In the genomic region with DNA sequence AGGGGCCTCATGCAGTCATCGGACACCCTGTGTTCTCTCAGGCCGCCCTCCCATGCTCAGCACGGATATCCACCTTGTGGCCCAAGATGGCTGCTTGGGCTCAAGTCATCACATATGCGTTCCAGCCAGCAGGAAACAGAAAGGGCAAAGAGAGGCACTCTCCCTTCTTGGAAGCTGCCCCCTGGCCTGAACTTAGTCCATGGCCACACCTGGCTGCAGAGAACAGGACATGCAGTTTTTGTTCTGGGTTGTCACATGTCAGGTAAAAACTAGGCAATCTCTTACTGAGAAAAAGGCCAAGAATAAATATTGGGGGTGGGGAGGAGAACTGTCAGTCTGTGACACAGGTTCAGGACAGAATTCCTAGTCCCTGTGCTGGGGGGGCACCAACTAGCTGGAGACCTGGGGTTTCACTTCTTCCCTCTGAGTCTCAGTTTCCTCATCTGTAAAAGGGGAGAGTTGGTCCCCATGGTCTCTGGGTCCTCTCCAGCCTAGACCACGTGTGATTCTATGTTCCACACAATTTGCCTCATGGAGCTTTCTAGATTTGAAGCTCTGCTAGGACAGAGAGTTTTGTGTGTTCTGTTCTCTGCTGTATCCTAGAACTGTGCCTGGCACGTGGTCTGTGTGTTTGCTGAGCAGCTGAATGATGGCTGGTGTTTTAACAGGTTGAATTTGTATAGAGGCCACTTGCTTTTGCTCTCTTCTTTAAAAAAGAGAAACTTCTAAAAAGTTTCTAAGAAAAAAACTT, we compare ENCODE assay signal across 2 cellular contexts.
TF ChIP-seq lines count a peak whose summit lies in the region.

No MANE protein-coding gene starts in this region.

TF ChIP-seq in HCT116, 20 proteins besides CTCF, POLR2A, EP300 and RAD21:
- TF ChIP-seq ELF1 (IDR thresholded peaks at IDR 0.05; ENCODE audit: borderline replicate concordance, low read depth) (no peak), SP1 (IDR thresholded peaks at IDR 0.05; ENCODE audit: low read depth) (no peak), CEBPB (IDR thresholded peaks at IDR 0.05; ENCODE audit: low read depth) (no peak), EGR1 (IDR thresholded peaks at IDR 0.05; ENCODE audit: low read depth) (no peak), SRF (IDR thresholded peaks at IDR 0.05; ENCODE audit: low read depth) (no peak)
- TF ChIP-seq, protein P1, sequence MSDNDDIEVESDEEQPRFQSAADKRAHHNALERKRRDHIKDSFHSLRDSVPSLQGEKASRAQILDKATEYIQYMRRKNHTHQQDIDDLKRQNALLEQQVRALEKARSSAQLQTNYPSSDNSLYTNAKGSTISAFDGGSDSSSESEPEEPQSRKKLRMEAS (IDR thresholded peaks at IDR 0.05): no peak

TF ChIP-seq in HepG2, 621 proteins besides CTCF, POLR2A, EP300 and RAD21:
- TF ChIP-seq TAF1 (CRISPR knock-in tag; IDR thresholded peaks at IDR 0.05) (0 out of 2 replicates have a peak, but pooled peaks have one; percentile 14), XRCC5 (optimal IDR thresholded peaks at IDR 0.05; ENCODE audit: low read length) (no peak), EHMT2 (IDR thresholded peaks at IDR 0.05; ENCODE audit: borderline replicate concordance, low read depth, low read length) (peak; percentile 26; the same call in 1 of the 2 replicates), ZFX (CRISPR knock-in tag; IDR thresholded peaks at IDR 0.05; ENCODE audit: low read depth) (0 out of 2 replicates have a peak, but pooled peaks have one; percentile 31), ZFY (CRISPR knock-in tag; IDR thresholded peaks at IDR 0.05) (peak; percentile 15; the same call in 1 of the 2 replicates), HNRNPUL1 (IDR thresholded peaks at IDR 0.05; ENCODE audit: low read depth, low read length) (no peak), ZNF792 (CRISPR knock-in tag; IDR thresholded peaks at IDR 0.05) (no peak), ZNF629 (CRISPR knock-in tag; conservative IDR thresholded peaks at IDR 0.05) (peak; percentile 72), ZNF30 (CRISPR knock-in tag; IDR thresholded peaks at IDR 0.05) (peak; percentile 12; the same call in 1 of the 2 replicates), MTF2 (CRISPR knock-in tag; IDR thresholded peaks at IDR 0.05; ENCODE audit: borderline replicate concordance) (0 out of 2 replicates have a peak, but pooled peaks have one; percentile 35), ZNF761 (CRISPR knock-in tag; conservative IDR thresholded peaks at IDR 0.05) (0 out of 2 replicates have a peak, but pooled peaks have one; percentile 34), NCOA1 (CRISPR knock-in tag; IDR thresholded peaks at IDR 0.05) (peak; percentile 2)
- TF ChIP-seq, protein P2, sequence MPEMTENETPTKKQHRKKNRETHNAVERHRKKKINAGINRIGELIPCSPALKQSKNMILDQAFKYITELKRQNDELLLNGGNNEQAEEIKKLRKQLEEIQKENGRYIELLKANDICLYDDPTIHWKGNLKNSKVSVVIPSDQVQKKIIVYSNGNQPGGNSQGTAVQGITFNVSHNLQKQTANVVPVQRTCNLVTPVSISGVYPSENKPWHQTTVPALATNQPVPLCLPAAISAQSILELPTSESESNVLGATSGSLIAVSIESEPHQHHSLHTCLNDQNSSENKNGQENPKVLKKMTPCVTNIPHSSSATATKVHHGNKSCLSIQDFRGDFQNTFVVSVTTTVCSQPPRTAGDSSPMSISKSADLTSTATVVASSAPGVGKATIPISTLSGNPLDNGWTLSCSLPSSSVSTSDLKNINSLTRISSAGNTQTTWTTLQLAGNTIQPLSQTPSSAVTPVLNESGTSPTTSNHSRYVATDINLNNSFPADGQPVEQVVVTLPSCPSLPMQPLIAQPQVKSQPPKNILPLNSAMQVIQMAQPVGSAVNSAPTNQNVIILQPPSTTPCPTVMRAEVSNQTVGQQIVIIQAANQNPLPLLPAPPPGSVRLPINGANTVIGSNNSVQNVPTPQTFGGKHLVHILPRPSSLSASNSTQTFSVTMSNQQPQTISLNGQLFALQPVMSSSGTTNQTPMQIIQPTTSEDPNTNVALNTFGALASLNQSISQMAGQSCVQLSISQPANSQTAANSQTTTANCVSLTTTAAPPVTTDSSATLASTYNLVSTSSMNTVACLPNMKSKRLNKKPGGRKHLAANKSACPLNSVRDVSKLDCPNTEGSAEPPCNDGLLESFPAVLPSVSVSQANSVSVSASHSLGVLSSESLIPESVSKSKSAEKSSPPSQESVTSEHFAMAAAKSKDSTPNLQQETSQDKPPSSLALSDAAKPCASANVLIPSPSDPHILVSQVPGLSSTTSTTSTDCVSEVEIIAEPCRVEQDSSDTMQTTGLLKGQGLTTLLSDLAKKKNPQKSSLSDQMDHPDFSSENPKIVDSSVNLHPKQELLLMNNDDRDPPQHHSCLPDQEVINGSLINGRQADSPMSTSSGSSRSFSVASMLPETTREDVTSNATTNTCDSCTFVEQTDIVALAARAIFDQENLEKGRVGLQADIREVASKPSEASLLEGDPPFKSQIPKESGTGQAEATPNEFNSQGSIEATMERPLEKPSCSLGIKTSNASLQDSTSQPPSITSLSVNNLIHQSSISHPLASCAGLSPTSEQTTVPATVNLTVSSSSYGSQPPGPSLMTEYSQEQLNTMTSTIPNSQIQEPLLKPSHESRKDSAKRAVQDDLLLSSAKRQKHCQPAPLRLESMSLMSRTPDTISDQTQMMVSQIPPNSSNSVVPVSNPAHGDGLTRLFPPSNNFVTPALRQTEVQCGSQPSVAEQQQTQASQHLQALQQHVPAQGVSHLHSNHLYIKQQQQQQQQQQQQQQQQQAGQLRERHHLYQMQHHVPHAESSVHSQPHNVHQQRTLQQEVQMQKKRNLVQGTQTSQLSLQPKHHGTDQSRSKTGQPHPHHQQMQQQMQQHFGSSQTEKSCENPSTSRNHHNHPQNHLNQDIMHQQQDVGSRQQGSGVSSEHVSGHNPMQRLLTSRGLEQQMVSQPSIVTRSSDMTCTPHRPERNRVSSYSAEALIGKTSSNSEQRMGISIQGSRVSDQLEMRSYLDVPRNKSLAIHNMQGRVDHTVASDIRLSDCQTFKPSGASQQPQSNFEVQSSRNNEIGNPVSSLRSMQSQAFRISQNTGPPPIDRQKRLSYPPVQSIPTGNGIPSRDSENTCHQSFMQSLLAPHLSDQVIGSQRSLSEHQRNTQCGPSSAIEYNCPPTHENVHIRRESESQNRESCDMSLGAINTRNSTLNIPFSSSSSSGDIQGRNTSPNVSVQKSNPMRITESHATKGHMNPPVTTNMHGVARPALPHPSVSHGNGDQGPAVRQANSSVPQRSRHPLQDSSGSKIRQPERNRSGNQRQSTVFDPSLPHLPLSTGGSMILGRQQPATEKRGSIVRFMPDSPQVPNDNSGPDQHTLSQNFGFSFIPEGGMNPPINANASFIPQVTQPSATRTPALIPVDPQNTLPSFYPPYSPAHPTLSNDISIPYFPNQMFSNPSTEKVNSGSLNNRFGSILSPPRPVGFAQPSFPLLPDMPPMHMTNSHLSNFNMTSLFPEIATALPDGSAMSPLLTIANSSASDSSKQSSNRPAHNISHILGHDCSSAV (CRISPR knock-in tag; IDR thresholded peaks at IDR 0.05; ENCODE audit: borderline replicate concordance): 0 out of 2 replicates have a peak, but pooled peaks have one; percentile 8
- TF ChIP-seq, protein P3, sequence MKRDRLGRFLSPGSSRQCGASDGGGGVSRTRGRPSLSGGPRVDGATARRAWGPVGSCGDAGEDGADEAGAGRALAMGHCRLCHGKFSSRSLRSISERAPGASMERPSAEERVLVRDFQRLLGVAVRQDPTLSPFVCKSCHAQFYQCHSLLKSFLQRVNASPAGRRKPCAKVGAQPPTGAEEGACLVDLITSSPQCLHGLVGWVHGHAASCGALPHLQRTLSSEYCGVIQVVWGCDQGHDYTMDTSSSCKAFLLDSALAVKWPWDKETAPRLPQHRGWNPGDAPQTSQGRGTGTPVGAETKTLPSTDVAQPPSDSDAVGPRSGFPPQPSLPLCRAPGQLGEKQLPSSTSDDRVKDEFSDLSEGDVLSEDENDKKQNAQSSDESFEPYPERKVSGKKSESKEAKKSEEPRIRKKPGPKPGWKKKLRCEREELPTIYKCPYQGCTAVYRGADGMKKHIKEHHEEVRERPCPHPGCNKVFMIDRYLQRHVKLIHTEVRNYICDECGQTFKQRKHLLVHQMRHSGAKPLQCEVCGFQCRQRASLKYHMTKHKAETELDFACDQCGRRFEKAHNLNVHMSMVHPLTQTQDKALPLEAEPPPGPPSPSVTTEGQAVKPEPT (CRISPR knock-in tag; IDR thresholded peaks at IDR 0.05; ENCODE audit: low read depth): 0 out of 2 replicates have a peak, but pooled peaks have one; percentile 6
- TF ChIP-seq, protein P4, sequence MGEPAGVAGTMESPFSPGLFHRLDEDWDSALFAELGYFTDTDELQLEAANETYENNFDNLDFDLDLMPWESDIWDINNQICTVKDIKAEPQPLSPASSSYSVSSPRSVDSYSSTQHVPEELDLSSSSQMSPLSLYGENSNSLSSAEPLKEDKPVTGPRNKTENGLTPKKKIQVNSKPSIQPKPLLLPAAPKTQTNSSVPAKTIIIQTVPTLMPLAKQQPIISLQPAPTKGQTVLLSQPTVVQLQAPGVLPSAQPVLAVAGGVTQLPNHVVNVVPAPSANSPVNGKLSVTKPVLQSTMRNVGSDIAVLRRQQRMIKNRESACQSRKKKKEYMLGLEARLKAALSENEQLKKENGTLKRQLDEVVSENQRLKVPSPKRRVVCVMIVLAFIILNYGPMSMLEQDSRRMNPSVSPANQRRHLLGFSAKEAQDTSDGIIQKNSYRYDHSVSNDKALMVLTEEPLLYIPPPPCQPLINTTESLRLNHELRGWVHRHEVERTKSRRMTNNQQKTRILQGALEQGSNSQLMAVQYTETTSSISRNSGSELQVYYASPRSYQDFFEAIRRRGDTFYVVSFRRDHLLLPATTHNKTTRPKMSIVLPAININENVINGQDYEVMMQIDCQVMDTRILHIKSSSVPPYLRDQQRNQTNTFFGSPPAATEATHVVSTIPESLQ (CRISPR knock-in tag; conservative IDR thresholded peaks at IDR 0.05): 0 out of 2 replicates have a peak, but pooled peaks have one; percentile 1
- TF ChIP-seq, protein P5, sequence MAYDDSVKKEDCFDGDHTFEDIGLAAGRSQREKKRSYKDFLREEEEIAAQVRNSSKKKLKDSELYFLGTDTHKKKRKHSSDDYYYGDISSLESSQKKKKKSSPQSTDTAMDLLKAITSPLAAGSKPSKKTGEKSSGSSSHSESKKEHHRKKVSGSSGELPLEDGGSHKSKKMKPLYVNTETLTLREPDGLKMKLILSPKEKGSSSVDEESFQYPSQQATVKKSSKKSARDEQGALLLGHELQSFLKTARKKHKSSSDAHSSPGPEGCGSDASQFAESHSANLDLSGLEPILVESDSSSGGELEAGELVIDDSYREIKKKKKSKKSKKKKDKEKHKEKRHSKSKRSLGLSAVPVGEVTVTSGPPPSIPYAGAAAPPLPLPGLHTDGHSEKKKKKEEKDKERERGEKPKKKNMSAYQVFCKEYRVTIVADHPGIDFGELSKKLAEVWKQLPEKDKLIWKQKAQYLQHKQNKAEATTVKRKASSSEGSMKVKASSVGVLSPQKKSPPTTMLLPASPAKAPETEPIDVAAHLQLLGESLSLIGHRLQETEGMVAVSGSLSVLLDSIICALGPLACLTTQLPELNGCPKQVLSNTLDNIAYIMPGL (CRISPR knock-in tag; IDR thresholded peaks at IDR 0.05; ENCODE audit: borderline replicate concordance in 1 of 2, low read depth in 1 of 2): no peak
- TF ChIP-seq, protein P6, sequence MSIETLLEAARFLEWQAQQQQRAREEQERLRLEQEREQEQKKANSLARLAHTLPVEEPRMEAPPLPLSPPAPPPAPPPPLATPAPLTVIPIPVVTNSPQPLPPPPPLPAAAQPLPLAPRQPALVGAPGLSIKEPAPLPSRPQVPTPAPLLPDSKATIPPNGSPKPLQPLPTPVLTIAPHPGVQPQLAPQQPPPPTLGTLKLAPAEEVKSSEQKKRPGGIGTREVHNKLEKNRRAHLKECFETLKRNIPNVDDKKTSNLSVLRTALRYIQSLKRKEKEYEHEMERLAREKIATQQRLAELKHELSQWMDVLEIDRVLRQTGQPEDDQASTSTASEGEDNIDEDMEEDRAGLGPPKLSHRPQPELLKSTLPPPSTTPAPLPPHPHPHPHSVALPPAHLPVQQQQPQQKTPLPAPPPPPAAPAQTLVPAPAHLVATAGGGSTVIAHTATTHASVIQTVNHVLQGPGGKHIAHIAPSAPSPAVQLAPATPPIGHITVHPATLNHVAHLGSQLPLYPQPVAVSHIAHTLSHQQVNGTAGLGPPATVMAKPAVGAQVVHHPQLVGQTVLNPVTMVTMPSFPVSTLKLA (IDR thresholded peaks at IDR 0.05): peak; percentile 91
